Comparison of ENCODE assay signal across 8 cellular contexts in the genomic region with DNA sequence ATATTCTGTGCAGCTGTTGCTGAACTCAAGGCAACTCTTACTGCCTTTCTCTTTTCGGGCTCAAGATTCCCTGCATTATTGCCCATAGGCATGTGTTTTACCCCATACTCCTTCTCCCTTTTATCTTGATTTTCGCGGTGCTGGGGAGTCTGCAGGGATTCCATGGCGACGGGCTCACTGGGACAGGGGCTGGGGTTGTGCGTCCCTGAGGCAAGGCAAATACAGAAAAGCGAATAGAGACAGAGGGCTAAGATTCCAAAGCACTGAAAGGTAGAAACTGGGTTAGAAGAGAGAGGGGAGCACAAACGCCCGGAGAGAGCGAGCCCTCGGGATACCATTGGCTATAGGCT. TPM values are rescaled to one million over a fixed set of nuclear protein-coding genes. Genes with fewer than 3 reads are reported as not detected.
DNase-seq lines count a peak whose midpoint lies in the region; ATAC-seq and TF ChIP-seq lines count a peak whose summit lies in the region.

No MANE protein-coding gene starts in this region.

- TF ChIP-seq CTCF in cardiac fibroblast (IDR thresholded peaks at IDR 0.05; ENCODE audit: low read depth, low read length), result no peak

- H3K4me1 ChIP-seq in mucosa of stomach (ENCODE audit: control insufficient read depth, insufficient read depth, low read length), result peaks cover 15% of the 10 kb centered on the region

- no peak for DNase-seq in activated T-cell treated with anti-CD3 and anti-CD28 coated beads, Interleukin-2, amount 50 U/mL, for 24 hours
- DNase-seq in activated T-cell treated with anti-CD3 and anti-CD28 coated beads, Interleukin-2, amount 50 U/mL, for 48 hours, result no peak
- DNase-seq in cardiac fibroblast (ENCODE audit: low read depth in 2 of 2) (no peak), GM03348 (ENCODE audit: low spot score) (no peak), NCI-H2081 (lab: John Stamatoyannopoulos, UW) (no peak), dermis blood vessel endothelial cell (no peak)

- peak overlapping the region; percentile 99 for H3K27ac Mint-ChIP-seq in activated T-cell treated with anti-CD3 and anti-CD28 coated beads, Interleukin-2, amount 50 U/mL, for 24 hours

- H3K9ac ChIP-seq in mucosa of stomach (ENCODE audit: low read length), result peak overlapping the region; percentile 93

- ATAC-seq in HG03520 (IDR thresholded peaks at IDR 0.05; ENCODE audit: unreplicated experiment), result peak; percentile 12

- no peaks in the 10 kb centered on the region for H3K27me3 Mint-ChIP-seq in activated T-cell treated with anti-CD3 and anti-CD28 coated beads, Interleukin-2, amount 50 U/mL, for 24 hours

- peak overlapping the region; percentile 82 to 91 for H3K4me3 ChIP-seq in cardiac fibroblast (replicated peaks in 1 of 2; ENCODE audit: low read depth in 2 of 2, low read length in 2 of 2)
- H3K4me3 ChIP-seq in mucosa of stomach (ENCODE audit: low read length), result peak overlapping the region; percentile 64

- no peaks in the 10 kb centered on the region for H3K36me3 ChIP-seq in mucosa of stomach (ENCODE audit: control insufficient read depth, insufficient read depth, low read length)

- peaks cover 31% of the 10 kb centered on the region for H3K36me3 Mint-ChIP-seq in activated T-cell treated with anti-CD3 and anti-CD28 coated beads, Interleukin-2, amount 50 U/mL, for 24 hours (ENCODE audit: low read depth)

- no peaks in the 10 kb centered on the region for H3K9me3 ChIP-seq in mucosa of stomach (ENCODE audit: control insufficient read depth, low read length)

- H3K4me3 Mint-ChIP-seq in activated T-cell treated with anti-CD3 and anti-CD28 coated beads, Interleukin-2, amount 50 U/mL, for 24 hours, result peak overlapping the region; percentile 99

- peaks cover 3% of the 10 kb centered on the region for H3K27me3 ChIP-seq in mucosa of stomach (ENCODE audit: control insufficient read depth, insufficient read depth, low read length)

- no peaks in the 10 kb centered on the region for H3K9me3 Mint-ChIP-seq in activated T-cell treated with anti-CD3 and anti-CD28 coated beads, Interleukin-2, amount 50 U/mL, for 24 hours

- peaks cover 30% of the 10 kb centered on the region for H3K4me1 Mint-ChIP-seq in activated T-cell treated with anti-CD3 and anti-CD28 coated beads, Interleukin-2, amount 50 U/mL, for 24 hours (ENCODE audit: low read depth)

RNA-seq across cellular contexts. Expression of a gene that starts 0.5 kb away (rescaled TPM):
- 12.3 and 12.8 TPM in 2 replicates for total RNA-seq in dermis blood vessel endothelial cell

RNA-seq across cellular contexts. Expression of a gene that starts 8.1 kb away (rescaled TPM):
- 0.85 and 6.0 TPM in 2 replicates for total RNA-seq in dermis blood vessel endothelial cell

RNA-seq across cellular contexts. Expression of a gene that starts 52.9 kb away (rescaled TPM):
- total RNA-seq in dermis blood vessel endothelial cell, result 0.33 and 0.51 TPM in 2 replicates
